Comparison of ENCODE assay signal across 30 cellular contexts in the genomic region with DNA sequence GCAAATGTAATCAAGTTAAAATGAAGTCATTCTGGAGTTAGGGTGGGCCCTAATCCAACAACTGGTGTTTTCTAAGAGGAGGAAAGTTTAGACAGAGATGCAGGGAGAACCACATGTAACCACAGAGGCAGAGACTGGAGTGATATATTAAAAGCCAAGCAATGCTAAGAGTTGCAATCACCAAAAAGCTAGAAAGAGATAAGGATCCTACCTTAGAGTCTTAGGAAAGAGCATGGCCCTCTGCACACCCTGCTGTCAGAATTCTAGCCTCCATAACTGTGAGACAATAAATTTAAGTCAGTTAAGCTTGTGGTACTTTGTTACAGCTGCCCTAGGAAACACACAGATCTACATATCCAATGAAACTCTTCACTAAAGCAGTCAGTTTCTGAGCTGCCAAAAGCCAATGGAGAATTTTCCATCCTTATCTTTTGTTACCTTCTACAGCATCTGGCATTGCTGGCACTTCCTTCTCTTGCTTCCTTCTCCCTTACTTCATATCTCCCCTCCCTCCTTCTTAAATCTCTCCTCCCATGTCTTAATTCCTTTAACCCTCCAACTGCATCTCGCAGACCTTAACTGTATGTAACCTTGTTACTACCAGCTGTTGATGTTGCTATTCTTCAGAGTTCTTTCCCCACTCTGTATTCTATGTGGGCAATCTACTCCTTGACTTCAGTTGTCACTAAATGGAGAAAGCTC. TPM values are rescaled to one million over a fixed set of nuclear protein-coding genes. Genes with fewer than 3 reads are reported as not detected.
DNase-seq lines count a peak whose midpoint lies in the region; ATAC-seq and TF ChIP-seq lines count a peak whose summit lies in the region.
"Had no signal": no experiment of that assay in that cellular context is flagged by ENCODE, and none has a peak within 500 bp of the region (broad histone marks: within the 10 kb centered on the region; RNA-seq: fewer than 3 reads in every experiment).

No MANE protein-coding gene starts in this region.

- no peak for TF ChIP-seq CTCF in RWPE2 (IDR thresholded peaks at IDR 0.05; ENCODE audit: poor library complexity, severe bottlenecking)

- H3F3A ChIP-seq in GM23248 (ENCODE audit: insufficient read depth), result peaks cover 83% of the 10 kb centered on the region

- H2AFZ ChIP-seq in GM23248, result no peak overlapping the region

- H3K36me3 ChIP-seq in GM23248 (ENCODE audit: low read depth), result no peaks in the 10 kb centered on the region
- peaks cover 60% of the 10 kb centered on the region for H3K36me3 ChIP-seq in RWPE2 (ENCODE audit: low read depth)
- H3K36me3 ChIP-seq: esophagus squamous epithelium, gastroesophageal sphincter, left lung, tibial nerve had no signal

- H3K9me2 ChIP-seq in GM23248 (ENCODE audit: insufficient read depth), result no peaks in the 10 kb centered on the region

- H3K27ac ChIP-seq in GM23248, result peak overlapping the region; percentile 33
- H3K27ac ChIP-seq in RWPE2 (ENCODE audit: poor library complexity, severe bottlenecking), result peak overlapping the region; percentile 78
- H3K27ac ChIP-seq in epithelial cell of prostate, result peak overlapping the region; percentile 80
- H3K27ac ChIP-seq: coronary artery, esophagus squamous epithelium, gastroesophageal sphincter, KMS-11, left lung had no signal

- no peak for ATAC-seq in RWPE2 (ENCODE audit: low read depth)
- ATAC-seq: activated CD8-positive, alpha-beta memory T cell treated with anti-CD3 and anti-CD28 coated beads, Interleukin-2, amount 10 ng/mL, durations not matched to agents 7 days and 5 days; effector memory CD8-positive, alpha-beta T cell; gastroesophageal sphincter; natural killer cell; WTC11 had no signal

- H4K20me1 ChIP-seq in GM23248 (ENCODE audit: insufficient read depth), result peaks cover 18% of the 10 kb centered on the region

- POLR2A ChIA-PET in HEK293T (lab: Yijun Ruan, JAX), result interaction anchor here (0.5 to 2.0 kb wide), 2 partner anchors 11 to 1051 kb away, joined by 3 to 7 read pairs; partner anchors contain the start of gene DCBLD2

- H3K9me3 ChIP-seq in GM23248 (ENCODE audit: low read depth) (no peaks in the 10 kb centered on the region), RWPE2 (ENCODE audit: severe bottlenecking) (no peaks in the 10 kb centered on the region)
- H3K9me3 ChIP-seq: esophagus squamous epithelium, gastroesophageal sphincter, left lung, tibial nerve had no signal

- in situ Hi-C loops in GM23248 (cut with MboI), result no loop called here

- no peak overlapping the region for H3K9ac ChIP-seq in GM23248
- H3K9ac ChIP-seq: KMS-11 had no signal

- DNase-seq in GM23248, result no peak
- no peak for DNase-seq in RWPE2 (ENCODE audit: low spot score)
- DNase-seq in epithelial cell of prostate (ENCODE audit: low read depth, low spot score), result no peak
- peak; percentile 27 for DNase-seq in myocyte (ENCODE audit: low read depth)
- DNase-seq in hepatic stellate cell (ENCODE audit: low spot score), result no peak
- no peak for DNase-seq in HEK293T (ENCODE audit: extremely low spot score)
- no peak for DNase-seq in occipital lobe (lab: John Stamatoyannopoulos, UW)
- DNase-seq: activated CD4-positive, alpha-beta T cell treated with anti-CD3 and anti-CD28 coated beads, Interleukin-2, amount 50 U/mL, for 1 hour; activated CD8-positive, alpha-beta memory T cell treated with anti-CD3 and anti-CD28 coated beads, Interleukin-2, amount 10 ng/mL, durations not matched to agents 7 days and 5 days; activated naive CD4-positive, alpha-beta T cell treated with anti-CD3 and anti-CD28 coated beads for 36 hours; amniotic stem cell; C1 segment of cervical spinal cord; COR-L47; effector memory CD8-positive, alpha-beta T cell; esophagus squamous epithelium; GF-D8; H9; hippocampal formation; left lung; midbrain; natural killer cell; NCI-H1417 treated with DMSO at 0.1 percent for 48 hours; NCI-H774; small intestine; stimulated activated CD4-positive, alpha-beta T cell treated with anti-CD3 and anti-CD28 coated beads, Interleukin-1b, Interleukin-23, amount 100 ng/mL, for 48 hours had no signal

- H3K27me3 ChIP-seq in GM23248 (replicated peaks; ENCODE audit: insufficient read depth) (no peaks in the 10 kb centered on the region), RWPE2 (ENCODE audit: insufficient read depth, poor library complexity, severe bottlenecking) (no peaks in the 10 kb centered on the region)
- H3K27me3 ChIP-seq: esophagus squamous epithelium, gastroesophageal sphincter, left lung, tibial nerve had no signal

- WGBS in GM23248 (ENCODE audit: low coverage in 1 of 2, low lambda C conversion rate in 2 of 2, missing lambda C conversion rate in 2 of 2), 2 experiments, result 63 to 78% methylated on average over 1 of the region's 1 CpG

- H3K4me1 ChIP-seq in GM23248 (ENCODE audit: insufficient read depth), result peaks cover 87% of the 10 kb centered on the region
- H3K4me1 ChIP-seq in RWPE2 (ENCODE audit: insufficient read depth, poor library complexity, severe bottlenecking), result peaks cover 85% of the 10 kb centered on the region

- H3K79me2 ChIP-seq in GM23248 (ENCODE audit: insufficient read depth), result peaks cover 100% of the 10 kb centered on the region

- CTCF ChIA-PET in HEK293T (lab: Yijun Ruan, JAX), result interaction anchor here (0.6 kb wide), 1 partner anchor 64 kb away, joined by 3 read pairs; no protein-coding TSS in a partner anchor

- no peak overlapping the region for H3K4me3 ChIP-seq in GM23248
- H3K4me3 ChIP-seq in RWPE2 (ENCODE audit: severe bottlenecking), result no peak overlapping the region
- H3K4me3 ChIP-seq: coronary artery, esophagus squamous epithelium, gastroesophageal sphincter, left lung, tibial nerve had no signal

- H3K4me2 ChIP-seq in GM23248 (ENCODE audit: unreplicated experiment), result peak overlapping the region; percentile 27
- H3K4me2 ChIP-seq: KMS-11 had no signal

TF ChIP-seq in HEK293T, 16 proteins besides CTCF, POLR2A, EP300 and RAD21:
- TF ChIP-seq, protein P1, sequence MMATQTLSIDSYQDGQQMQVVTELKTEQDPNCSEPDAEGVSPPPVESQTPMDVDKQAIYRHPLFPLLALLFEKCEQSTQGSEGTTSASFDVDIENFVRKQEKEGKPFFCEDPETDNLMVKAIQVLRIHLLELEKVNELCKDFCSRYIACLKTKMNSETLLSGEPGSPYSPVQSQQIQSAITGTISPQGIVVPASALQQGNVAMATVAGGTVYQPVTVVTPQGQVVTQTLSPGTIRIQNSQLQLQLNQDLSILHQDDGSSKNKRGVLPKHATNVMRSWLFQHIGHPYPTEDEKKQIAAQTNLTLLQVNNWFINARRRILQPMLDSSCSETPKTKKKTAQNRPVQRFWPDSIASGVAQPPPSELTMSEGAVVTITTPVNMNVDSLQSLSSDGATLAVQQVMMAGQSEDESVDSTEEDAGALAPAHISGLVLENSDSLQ (IDR thresholded peaks at IDR 0.05), result no peak
- TF ChIP-seq HDGF (IDR thresholded peaks at IDR 0.05; ENCODE audit: borderline replicate concordance), result no peak
- no peak for TF ChIP-seq SP1 (IDR thresholded peaks at IDR 0.05)
- TF ChIP-seq ELF4 (IDR thresholded peaks at IDR 0.05), result no peak

RNA-seq across cellular contexts. Expression of gene DCBLD2, which starts 11.2 kb away (rescaled TPM):
- 151 and 203 TPM in 2 replicates for total RNA-seq in GM23248 (2014; rRNA removed; shearing (Covaris generic))
- 66.5 and 68.3 TPM in 2 replicates for polyA plus RNA-seq in GM23248 (2016; fragmentation: Nextera tagmentation; extraction: Ambion mirVana)
- total RNA-seq in myocyte (85.1 and 88.2 TPM in 2 replicates), occipital lobe (28.5 TPM)
- polyA plus RNA-seq in myocyte (2012), result 32.5 TPM
